ENCODE assay signal across 28 cellular contexts in the genomic region with DNA sequence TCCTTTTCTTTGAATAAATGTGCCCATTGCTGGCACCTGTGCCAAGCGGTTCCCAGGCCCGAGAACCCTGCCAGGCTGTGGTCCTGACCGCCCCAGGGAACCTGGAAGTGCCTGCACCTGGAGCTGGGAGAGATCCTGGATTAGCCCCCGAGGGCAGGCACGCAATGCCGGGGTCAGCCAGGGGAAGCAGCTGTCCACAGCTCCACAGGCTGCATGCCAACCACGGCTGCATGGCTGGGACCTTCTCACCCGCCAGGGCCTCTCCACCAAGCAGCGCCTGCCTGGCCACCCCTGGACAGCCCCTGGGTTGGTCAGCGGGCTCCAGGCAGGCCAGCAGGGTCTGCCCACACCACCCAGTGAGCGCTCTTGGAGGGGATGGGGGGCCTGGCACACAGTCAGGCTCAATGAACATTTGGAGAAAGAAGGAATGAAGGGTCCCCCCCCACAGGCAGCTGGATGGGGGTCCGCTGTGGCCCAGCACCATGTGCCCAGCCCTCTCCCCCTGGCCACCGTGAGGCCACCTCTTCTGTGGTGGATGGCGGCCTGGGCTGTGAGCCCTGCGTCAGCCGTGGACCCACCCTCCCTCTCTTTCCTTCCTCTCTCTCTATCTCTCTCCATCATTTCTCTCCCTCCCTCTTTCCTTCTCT. TPM values are rescaled to one million over a fixed set of nuclear protein-coding genes. Genes with fewer than 3 reads are reported as not detected.
DNase-seq lines count a peak whose midpoint lies in the region; ATAC-seq and TF ChIP-seq lines count a peak whose summit lies in the region.
"Had no signal": no experiment of that assay in that cellular context is flagged by ENCODE, and none has a peak within 500 bp of the region (broad histone marks: within the 10 kb centered on the region; RNA-seq: fewer than 3 reads in every experiment).

No MANE protein-coding gene starts in this region.

- H3K4me1 Mint-ChIP-seq in activated CD4-positive, alpha-beta memory T cell treated with anti-CD3 and anti-CD28 coated beads for 36 hours (ENCODE audit: low read depth) = no peaks in the 10 kb centered on the region
- H3K4me1 Mint-ChIP-seq in activated CD4-positive, alpha-beta memory T cell treated with anti-CD3 and anti-CD28 coated beads, Interleukin-2, amount 10 ng/mL, durations not matched to agents 7 days and 5 days = no peaks in the 10 kb centered on the region
- H3K4me1 Mint-ChIP-seq: T-helper 17 cell had no signal

- no peak overlapping the region for H3K27ac ChIP-seq in spleen
- H3K27ac ChIP-seq: esophagus muscularis mucosa, gastrocnemius medialis, lower lobe of right lung, uterus had no signal

- ATAC-seq in HG02642 (IDR thresholded peaks at IDR 0.05; ENCODE audit: poor library complexity, unreplicated experiment) = no peak
- ATAC-seq: effector memory CD8-positive, alpha-beta T cell; gastrocnemius medialis; mucosa of descending colon; T-helper 17 cell had no signal

- no peak overlapping the region for H3K4me3 ChIP-seq in H7 (ENCODE audit: insufficient read depth, low read depth, low read length)
- H3K4me3 ChIP-seq in spleen = no peak overlapping the region
- H3K4me3 ChIP-seq: esophagus muscularis mucosa, gastrocnemius medialis, lower lobe of right lung, mucosa of descending colon, uterus had no signal

- WGBS in spleen, 5 donors = 63 to 72% (median 71%) methylated on average over 14 to 16 of the region's 16 CpGs

- H3K36me3 ChIP-seq in H7 (replicated peaks; ENCODE audit: control insufficient read depth, insufficient read depth, low read length) = no peaks in the 10 kb centered on the region
- H3K36me3 ChIP-seq in spleen = no peaks in the 10 kb centered on the region
- H3K36me3 ChIP-seq: BE2C, esophagus muscularis mucosa, gastrocnemius medialis, lower lobe of right lung, uterus had no signal

- DNase-seq in activated CD4-positive, alpha-beta memory T cell treated with anti-CD3 and anti-CD28 coated beads for 36 hours = peak; percentile 4
- no peak for DNase-seq in activated CD4-positive, alpha-beta memory T cell treated with anti-CD3 and anti-CD28 coated beads, Interleukin-2, amount 10 ng/mL, durations not matched to agents 7 days and 5 days
- DNase-seq in H7 (peak; percentile 62), iPS-NIHi7 (ENCODE audit: extremely low spot score) (peak; percentile 7), spleen (peak; percentile 73), SIG-M5 treated with dmso at 0.1 percent for 504 hours (lab: John Stamatoyannopoulos, UW; ENCODE audit: unreplicated experiment) (no peak), OCI-M2 (lab: John Stamatoyannopoulos, UW; ENCODE audit: unreplicated experiment) (no peak)
- DNase-seq: activated CD4-positive, alpha-beta T cell treated with anti-CD3 and anti-CD28 coated beads, Interleukin-2, amount 50 U/mL, for 4 hours; activated T-cell treated with anti-CD3 and anti-CD28 coated beads for 4 hours; BE2C; DMS53; effector memory CD8-positive, alpha-beta T cell; gastrocnemius medialis; GDM1; hypothalamus; KBM-7; lower lobe of right lung; mucosa of descending colon; NCI-H1436 treated with DMSO at 0.1 percent for 48 hours; NCI-H510A; nephron progenitor cell; T-helper 17 cell; uterus had no signal

- no peaks in the 10 kb centered on the region for H3K9me3 ChIP-seq in spleen
- H3K9me3 ChIP-seq: BE2C, esophagus muscularis mucosa, gastrocnemius medialis, lower lobe of right lung, mucosa of descending colon, uterus had no signal

- no peaks in the 10 kb centered on the region for H3K36me3 Mint-ChIP-seq in activated CD4-positive, alpha-beta memory T cell treated with anti-CD3 and anti-CD28 coated beads for 36 hours
- peaks cover 3% of the 10 kb centered on the region for H3K36me3 Mint-ChIP-seq in activated CD4-positive, alpha-beta memory T cell treated with anti-CD3 and anti-CD28 coated beads, Interleukin-2, amount 10 ng/mL, durations not matched to agents 7 days and 5 days (ENCODE audit: low read depth)

- no peak overlapping the region for H3K4me3 Mint-ChIP-seq in activated CD4-positive, alpha-beta memory T cell treated with anti-CD3 and anti-CD28 coated beads for 36 hours
- no peak overlapping the region for H3K4me3 Mint-ChIP-seq in activated CD4-positive, alpha-beta memory T cell treated with anti-CD3 and anti-CD28 coated beads, Interleukin-2, amount 10 ng/mL, durations not matched to agents 7 days and 5 days
- H3K4me3 Mint-ChIP-seq: effector memory CD8-positive, alpha-beta T cell; nephron progenitor cell; T-helper 17 cell had no signal

- intact Hi-C loops in activated CD4-positive, alpha-beta memory T cell treated with anti-CD3 and anti-CD28 coated beads for 36 hours (cut with micrococcal nuclease) = no loop called here
- intact Hi-C loops in spleen (cut with DNase I; ENCODE audit: low total_unique reads) = no loop called here

- no peak for TF ChIP-seq POLR2A in spleen (IDR thresholded peaks at IDR 0.05)

- H3K27me3 ChIP-seq in H7 (ENCODE audit: control insufficient read depth, insufficient read depth, low read length) = no peaks in the 10 kb centered on the region
- peaks cover 0 to 44% (median 0%) of the 10 kb centered on the region in 7 donors for H3K27me3 ChIP-seq in spleen (replicated peaks in 1 of 7)
- H3K27me3 ChIP-seq: BE2C, uterus had no signal

- no peak overlapping the region for H3K27ac Mint-ChIP-seq in activated CD4-positive, alpha-beta memory T cell treated with anti-CD3 and anti-CD28 coated beads for 36 hours
- no peak overlapping the region for H3K27ac Mint-ChIP-seq in activated CD4-positive, alpha-beta memory T cell treated with anti-CD3 and anti-CD28 coated beads, Interleukin-2, amount 10 ng/mL, durations not matched to agents 7 days and 5 days
- H3K27ac Mint-ChIP-seq: effector memory CD8-positive, alpha-beta T cell; nephron progenitor cell; T-helper 17 cell had no signal

- CTCF ChIA-PET in activated CD4-positive, alpha-beta memory T cell treated with anti-CD3 and anti-CD28 coated beads for 36 hours (lab: Charles Lee) = no interaction called here
- CTCF ChIA-PET in activated CD4-positive, alpha-beta memory T cell treated with anti-CD3 and anti-CD28 coated beads, Interleukin-2, amount 10 ng/mL, durations not matched to agents 7 days and 5 days (lab: Charles Lee) = no interaction called here

- POLR2A ChIA-PET in activated CD4-positive, alpha-beta memory T cell treated with anti-CD3 and anti-CD28 coated beads for 36 hours (lab: Charles Lee) = no interaction called here
- POLR2A ChIA-PET in activated CD4-positive, alpha-beta memory T cell treated with anti-CD3 and anti-CD28 coated beads, Interleukin-2, amount 10 ng/mL, durations not matched to agents 7 days and 5 days (lab: Charles Lee) = no interaction called here

- H3K9me3 Mint-ChIP-seq in activated CD4-positive, alpha-beta memory T cell treated with anti-CD3 and anti-CD28 coated beads for 36 hours = no peaks in the 10 kb centered on the region
- H3K9me3 Mint-ChIP-seq in activated CD4-positive, alpha-beta memory T cell treated with anti-CD3 and anti-CD28 coated beads, Interleukin-2, amount 10 ng/mL, durations not matched to agents 7 days and 5 days = peaks cover 9% of the 10 kb centered on the region

- H3K4me1 ChIP-seq in spleen = no peaks in the 10 kb centered on the region
- H3K4me1 ChIP-seq: BE2C, esophagus muscularis mucosa, gastrocnemius medialis, lower lobe of right lung, uterus had no signal

- TF ChIP-seq CTCF in spleen (IDR thresholded peaks at IDR 0.05 in 8 of 11, conservative IDR thresholded peaks at IDR 0.05 in 3 of 11) = no peak

- peaks cover 2% of the 10 kb centered on the region for H3K27me3 Mint-ChIP-seq in activated CD4-positive, alpha-beta memory T cell treated with anti-CD3 and anti-CD28 coated beads for 36 hours
- no peaks in the 10 kb centered on the region for H3K27me3 Mint-ChIP-seq in activated CD4-positive, alpha-beta memory T cell treated with anti-CD3 and anti-CD28 coated beads, Interleukin-2, amount 10 ng/mL, durations not matched to agents 7 days and 5 days
- H3K27me3 Mint-ChIP-seq: T-helper 17 cell had no signal

RNA-seq across cellular contexts. Expression of gene MUC5AC, which starts 35.3 kb away (rescaled TPM):
- total RNA-seq in activated CD4-positive, alpha-beta memory T cell treated with anti-CD3 and anti-CD28 coated beads for 36 hours = not detected
- total RNA-seq in activated CD4-positive, alpha-beta memory T cell treated with anti-CD3 and anti-CD28 coated beads, Interleukin-2, amount 10 ng/mL, durations not matched to agents 7 days and 5 days = not detected
- not detected in 2 replicates for total RNA-seq in H7 (2014; rRNA removed; shearing (Covaris generic))
- not detected for total RNA-seq in spleen
- polyA plus RNA-seq in spleen = under 1 TPM in 2 of 3 donors, not detected in 1; under 0.01 TPM
- total RNA-seq: A673, gastrocnemius medialis, H1, T-helper 17 cell had no signal
- polyA plus RNA-seq: H1 had no signal

RNA-seq across cellular contexts. Expression of gene MUC2, which starts 47.8 kb away (rescaled TPM):
- total RNA-seq in activated CD4-positive, alpha-beta memory T cell treated with anti-CD3 and anti-CD28 coated beads for 36 hours = not detected
- total RNA-seq in activated CD4-positive, alpha-beta memory T cell treated with anti-CD3 and anti-CD28 coated beads, Interleukin-2, amount 10 ng/mL, durations not matched to agents 7 days and 5 days = not detected
- total RNA-seq in H7 (2014; rRNA removed; shearing (Covaris generic)) = not detected in 2 replicates
- under 1 TPM in 2 of 7 donors, not detected in 5; 0.03 to 0.06 TPM for total RNA-seq in spleen
- polyA plus RNA-seq in spleen = under 1 TPM in 1 of 3 donors, not detected in 2; 0.03 TPM
- total RNA-seq: A673, H1, lower lobe of right lung, skeletal muscle tissue, T-helper 17 cell had no signal
- polyA plus RNA-seq: H1 had no signal

Comparison
In these comparisons a context has a peak if more than half of its experiments do, and no peak if none do; other contexts are left out.
1. DNase-seq: peak in activated CD4-positive, alpha-beta memory T cell treated with anti-CD3 and anti-CD28 coated beads for 36 hours (single experiment), H7 (single experiment), iPS-NIHi7 (single experiment) and spleen (single experiment); none in activated CD4-positive, alpha-beta memory T cell treated with anti-CD3 and anti-CD28 coated beads, Interleukin-2, amount 10 ng/mL, durations not matched to agents 7 days and 5 days (single experiment), SIG-M5 treated with dmso at 0.1 percent for 504 hours (single experiment) and OCI-M2 (single experiment).